Comparison of ENCODE assay signal across 18 cellular contexts in genomic region chr2:235572592-235572991, GRCh38.
DNase-seq lines count a peak whose midpoint lies in the region; ATAC-seq and TF ChIP-seq lines count a peak whose summit lies in the region.
"Had no signal": no experiment of that assay in that cellular context is flagged by ENCODE, and none has a peak within 500 bp of the region (broad histone marks: within the 10 kb centered on the region; RNA-seq: fewer than 3 reads in every experiment).

No MANE protein-coding gene starts in this region.

- H3K27ac ChIP-seq in mammary epithelial cell (ENCODE audit: insufficient read depth, low read depth, low read length) (no peak overlapping the region), body of pancreas (no peak overlapping the region)
- H3K27ac ChIP-seq: BLaER1 treated with 17β-estradiol and CSF1 and Interleukin-3, amounts not matched to agents 10 nM and 100 nM had no signal

- no peaks in the 10 kb centered on the region for H4K20me1 ChIP-seq in mammary epithelial cell (ENCODE audit: insufficient read depth, low read length)

- H3K9me3 ChIP-seq in mammary epithelial cell (replicated peaks; ENCODE audit: insufficient read depth, low read length) (no peaks in the 10 kb centered on the region), body of pancreas (peaks cover 0 to 6% (median 0%) of the 10 kb centered on the region in 3 donors)

- ATAC-seq in central memory CD8-positive, alpha-beta T cell (replicated peaks; ENCODE audit: extremely low read depth, poor library complexity, severe bottlenecking), result no peak
- no peak for ATAC-seq in body of pancreas
- ATAC-seq: CD8-positive, alpha-beta T cell; GM12878; HCT116 had no signal

- POLR2A ChIA-PET in MCF 10A (lab: Yijun Ruan, JAX), result no interaction called here

- H3K27me3 ChIP-seq in mammary epithelial cell (ENCODE audit: insufficient read depth, low read length) (no peaks in the 10 kb centered on the region), body of pancreas (no peaks in the 10 kb centered on the region)
- H3K27me3 ChIP-seq: BLaER1 treated with 17β-estradiol and CSF1 and Interleukin-3, amounts not matched to agents 10 nM and 100 nM had no signal

- in situ Hi-C loops in mammary epithelial cell (cut with MboI; ENCODE audit: low sequenced_read_pairs in 2 of 2), result no loop called here

- H3K36me3 ChIP-seq in mammary epithelial cell (ENCODE audit: insufficient read depth, low read length) (no peaks in the 10 kb centered on the region), body of pancreas (replicated peaks in 1 of 2; ENCODE audit: insufficient read depth in 1 of 2, low read depth in 2 of 2) (no peaks in the 10 kb centered on the region)

- H3K27me3 Mint-ChIP-seq in MCF 10A (ENCODE audit: insufficient read depth, unreplicated experiment) (no peaks in the 10 kb centered on the region), nephron progenitor cell (ENCODE audit: low read depth, poor library complexity) (peaks cover 3% of the 10 kb centered on the region)
- no peaks in the 10 kb centered on the region for H3K27me3 Mint-ChIP-seq in central memory CD8-positive, alpha-beta T cell

- 95% methylated on average over 7 of the region's 7 CpGs for WGBS in mammary epithelial cell (ENCODE audit: low coverage, missing lambda C conversion rate)
- 87 to 89% methylated on average over 7 of the region's 7 CpGs for WGBS in body of pancreas, 2 donors

- H3K4me3 Mint-ChIP-seq in MCF 10A (ENCODE audit: unreplicated experiment) (no peak overlapping the region), nephron progenitor cell (no peak overlapping the region)
- H3K4me3 Mint-ChIP-seq in central memory CD8-positive, alpha-beta T cell, result no peak overlapping the region
- H3K4me3 Mint-ChIP-seq: B cell; CD8-positive, alpha-beta T cell; HFFc6 had no signal

- peak overlapping the region; percentile 42 for H3K27ac Mint-ChIP-seq in MCF 10A (ENCODE audit: low read depth, unreplicated experiment)
- H3K27ac Mint-ChIP-seq in central memory CD8-positive, alpha-beta T cell (ENCODE audit: low read depth), result peak overlapping the region; percentile 7
- H3K27ac Mint-ChIP-seq in nephron progenitor cell, result peak overlapping the region; percentile 23
- H3K27ac Mint-ChIP-seq: B cell; CD8-positive, alpha-beta T cell; HFFc6 had no signal

- BruUV-seq in MCF 10A (replicated peaks; lab: Mats Ljungman, UMichigan) (no TSS peak), mammary epithelial cell (replicated peaks; lab: Mats Ljungman, UMichigan) (no TSS peak)

- no peak overlapping the region for H3K4me3 ChIP-seq in mammary epithelial cell (replicated peaks in 1 of 3; ENCODE audit: insufficient read depth in 1 of 3, low read depth in 2 of 3, low read length in 3 of 3)
- no peak overlapping the region for H3K4me3 ChIP-seq in body of pancreas
- H3K4me3 ChIP-seq: BLaER1 treated with 17β-estradiol and CSF1 and Interleukin-3, amounts not matched to agents 10 nM and 100 nM; GM12878 had no signal

- intact Hi-C loops in MCF 10A (cut with micrococcal nuclease), result no loop called here
- intact Hi-C loops in mammary epithelial cell (cut with micrococcal nuclease), result no loop called here
- intact Hi-C loops in body of pancreas (cut with DNase I), result no loop called here

- H3K4me2 ChIP-seq in mammary epithelial cell (ENCODE audit: insufficient read depth, low read depth, low read length), result no peak overlapping the region
- H3K4me2 ChIP-seq: BLaER1 treated with 17β-estradiol and CSF1 and Interleukin-3, amounts not matched to agents 10 nM and 100 nM had no signal

- TF ChIP-seq CTCF in MCF 10A (IDR thresholded peaks at IDR 0.05; ENCODE audit: unreplicated experiment), result no peak
- no peak for TF ChIP-seq CTCF in mammary epithelial cell (conservative IDR thresholded peaks at IDR 0.05 in 1 of 2, IDR thresholded peaks at IDR 0.05 in 1 of 2; ENCODE audit: extremely low read depth in 1 of 2, insufficient read depth in 1 of 2, low read depth in 1 of 2, low read length in 2 of 2)
- TF ChIP-seq CTCF in nephron progenitor cell (IDR thresholded peaks at IDR 0.05), result no peak
- TF ChIP-seq CTCF in body of pancreas (IDR thresholded peaks at IDR 0.05), result no peak

- CTCF ChIA-PET in MCF 10A (lab: Yijun Ruan, JAX) (no interaction called here), mammary epithelial cell (lab: Charles Lee; ENCODE audit: low non-redundant PET) (interaction anchor here (0.6 kb wide), 1 partner anchor 1516 kb away, joined by 4 read pairs; no protein-coding TSS in a partner anchor)

- DNase-seq in MCF 10A (ENCODE audit: unreplicated experiment), result no peak
- no peak for DNase-seq in mammary epithelial cell
- DNase-seq in central memory CD8-positive, alpha-beta T cell (ENCODE audit: low spot score in 2 of 2), result no peak
- no peak for DNase-seq in nephron progenitor cell
- no peak for DNase-seq in HCEC 1CT
- DNase-seq in NOMO-1 treated with dmso at 0.1 percent for 144 hours (lab: John Stamatoyannopoulos, UW; ENCODE audit: unreplicated experiment), result no peak
- DNase-seq in body of pancreas, result no peak
- no peak for DNase-seq in MV-4-11 (lab: John Stamatoyannopoulos, UW)
- DNase-seq: CD8-positive, alpha-beta T cell; DMS 273 treated with DMSO at 0.1 percent for 48 hours; DMS53; DND-41; EL; HFFc6 had no signal

- dilution Hi-C loops in mammary epithelial cell (cut with HindIII; ENCODE audit: low sequenced_read_pairs), result no loop called here

- TF ChIP-seq POLR2A in body of pancreas (IDR thresholded peaks at IDR 0.05), result no peak

- peaks cover 83% of the 10 kb centered on the region for H3K79me2 ChIP-seq in mammary epithelial cell (ENCODE audit: insufficient read depth, low read length)

- no peaks in the 10 kb centered on the region for H3K36me3 Mint-ChIP-seq in MCF 10A (ENCODE audit: insufficient read depth, unreplicated experiment)
- H3K36me3 Mint-ChIP-seq in central memory CD8-positive, alpha-beta T cell (ENCODE audit: insufficient read depth), result no peaks in the 10 kb centered on the region
- peaks cover 21% of the 10 kb centered on the region for H3K36me3 Mint-ChIP-seq in nephron progenitor cell (ENCODE audit: low read depth)
- H3K36me3 Mint-ChIP-seq: CD8-positive, alpha-beta T cell had no signal

- H3K9me3 Mint-ChIP-seq in MCF 10A (ENCODE audit: unreplicated experiment) (no peaks in the 10 kb centered on the region), nephron progenitor cell (peaks cover 10% of the 10 kb centered on the region)
- H3K9me3 Mint-ChIP-seq in central memory CD8-positive, alpha-beta T cell, result no peaks in the 10 kb centered on the region
- H3K9me3 Mint-ChIP-seq: CD8-positive, alpha-beta T cell had no signal

- no peak overlapping the region for H3K9ac ChIP-seq in mammary epithelial cell (ENCODE audit: insufficient read depth, low read length)
- H3K9ac ChIP-seq: BLaER1 treated with 17β-estradiol and CSF1 and Interleukin-3, amounts not matched to agents 10 nM and 100 nM had no signal

- no peak overlapping the region for H2AFZ ChIP-seq in mammary epithelial cell (ENCODE audit: low read depth, low read length)

- H3K4me1 Mint-ChIP-seq in MCF 10A (ENCODE audit: insufficient read depth, unreplicated experiment) (peaks cover 3% of the 10 kb centered on the region), nephron progenitor cell (peaks cover 68% of the 10 kb centered on the region)
- H3K4me1 Mint-ChIP-seq in central memory CD8-positive, alpha-beta T cell, result peaks cover 7% of the 10 kb centered on the region
- H3K4me1 Mint-ChIP-seq: B cell had no signal

- H3K4me1 ChIP-seq in mammary epithelial cell (ENCODE audit: insufficient read depth, low read length), result peaks cover 3% of the 10 kb centered on the region
- peaks cover 15% of the 10 kb centered on the region for H3K4me1 ChIP-seq in body of pancreas
